19 cellular contexts compared by ENCODE assay signal in the genomic region with DNA sequence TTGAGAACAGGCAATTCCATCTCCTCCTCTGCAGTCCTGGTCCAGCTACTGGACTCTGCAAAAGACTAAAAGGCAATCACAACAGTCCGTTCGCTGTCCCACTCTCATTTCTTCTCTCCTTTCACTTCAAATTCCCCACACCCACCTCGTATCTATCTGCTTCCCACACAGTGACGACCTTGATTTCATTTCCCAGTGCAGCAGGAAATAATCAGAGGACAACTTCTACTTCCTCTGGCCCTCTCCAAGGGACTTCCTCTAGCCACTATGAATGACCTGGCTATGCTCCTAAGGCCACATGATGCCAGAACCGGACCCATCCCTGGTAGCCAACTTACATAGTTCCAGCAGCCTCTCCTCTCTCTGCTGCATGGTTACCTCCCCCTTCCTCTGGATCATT. TPM values are rescaled to one million over a fixed set of nuclear protein-coding genes. Genes with fewer than 3 reads are reported as not detected.
DNase-seq lines count a peak whose midpoint lies in the region; ATAC-seq and TF ChIP-seq lines count a peak whose summit lies in the region.
"Had no signal": no experiment of that assay in that cellular context is flagged by ENCODE, and none has a peak within 500 bp of the region (broad histone marks: within the 10 kb centered on the region; RNA-seq: fewer than 3 reads in every experiment).

No MANE protein-coding gene starts in this region.

- POLR2A ChIA-PET in activated B cell treated with CpG ODN at 0.5 μM for 24 hours (lab: Charles Lee), result no interaction called here

- no peak for DNase-seq in activated T-cell treated with anti-CD3 and anti-CD28 coated beads, Interleukin-2, amount 50 U/mL, for 24 hours
- DNase-seq in activated T-cell treated with anti-CD3 and anti-CD28 coated beads, Interleukin-2, amount 50 U/mL, for 48 hours, result no peak
- DNase-seq in activated B cell treated with CpG ODN at 0.5 μM for 24 hours (no peak), endothelial cell (ENCODE audit: low spot score) (no peak), nephron progenitor cell (no peak), ACHN (no peak), SK-N-DZ (ENCODE audit: low spot score) (no peak), Calu3 (no peak)
- DNase-seq: anterior cingulate cortex; hypothalamus; left colon; NCI-H1436; NCI-H345; NK-92 treated with Interleukin-12 subunit alpha and Interleukin-12 subunit beta, amount 100 ng/mL, for 24 hours; right cardiac atrium; SHP77 treated with DMSO at 0.1 percent for 48 hours; trophoblast cell had no signal

- no peak for ATAC-seq in activated B cell treated with CpG ODN at 0.5 μM for 24 hours (ENCODE audit: low read depth)
- ATAC-seq: left colon had no signal

- intact Hi-C loops in activated B cell treated with CpG ODN at 0.5 μM for 24 hours (cut with micrococcal nuclease) (no loop called here), Calu3 (cut with micrococcal nuclease; ENCODE audit: unreplicated experiment) (no loop called here)

- no peaks in the 10 kb centered on the region for H3K9me3 Mint-ChIP-seq in activated T-cell treated with anti-CD3 and anti-CD28 coated beads, Interleukin-2, amount 50 U/mL, for 24 hours
- H3K9me3 Mint-ChIP-seq in activated B cell treated with CpG ODN at 0.5 μM for 24 hours (no peaks in the 10 kb centered on the region), endothelial cell (ENCODE audit: unreplicated experiment) (no peaks in the 10 kb centered on the region), nephron progenitor cell (no peaks in the 10 kb centered on the region), Calu3 (ENCODE audit: low read depth, unreplicated experiment) (no peaks in the 10 kb centered on the region)
- H3K9me3 Mint-ChIP-seq: nephron had no signal

- CTCF ChIA-PET in activated B cell treated with CpG ODN at 0.5 μM for 24 hours (lab: Charles Lee), result no interaction called here
- CTCF ChIA-PET in Calu3 (lab: Charles Lee), result no interaction called here

- TF ChIP-seq CTCF in activated B cell treated with CpG ODN at 0.5 μM for 24 hours (IDR thresholded peaks at IDR 0.05) (no peak), endothelial cell (IDR thresholded peaks at IDR 0.05; ENCODE audit: unreplicated experiment) (no peak), nephron progenitor cell (IDR thresholded peaks at IDR 0.05) (no peak), Calu3 (IDR thresholded peaks at IDR 0.05; ENCODE audit: unreplicated experiment) (no peak)

- H3K4me3 Mint-ChIP-seq in activated T-cell treated with anti-CD3 and anti-CD28 coated beads, Interleukin-2, amount 50 U/mL, for 24 hours, result no peak overlapping the region
- H3K4me3 Mint-ChIP-seq in activated B cell treated with CpG ODN at 0.5 μM for 24 hours, result no peak overlapping the region
- no peak overlapping the region for H3K4me3 Mint-ChIP-seq in endothelial cell (ENCODE audit: unreplicated experiment)
- no peak overlapping the region for H3K4me3 Mint-ChIP-seq in nephron progenitor cell
- no peak overlapping the region for H3K4me3 Mint-ChIP-seq in Calu3 (ENCODE audit: low read depth, unreplicated experiment)
- H3K4me3 Mint-ChIP-seq: nephron had no signal

- H3K27me3 Mint-ChIP-seq in activated T-cell treated with anti-CD3 and anti-CD28 coated beads, Interleukin-2, amount 50 U/mL, for 24 hours, result no peaks in the 10 kb centered on the region
- H3K27me3 Mint-ChIP-seq in activated B cell treated with CpG ODN at 0.5 μM for 24 hours, result no peaks in the 10 kb centered on the region
- peaks cover 1% of the 10 kb centered on the region for H3K27me3 Mint-ChIP-seq in endothelial cell (ENCODE audit: unreplicated experiment)
- H3K27me3 Mint-ChIP-seq in nephron progenitor cell (ENCODE audit: low read depth, poor library complexity), result no peaks in the 10 kb centered on the region
- H3K27me3 Mint-ChIP-seq in Calu3 (ENCODE audit: unreplicated experiment), result no peaks in the 10 kb centered on the region

- peak overlapping the region; percentile 89 for H3K27ac Mint-ChIP-seq in activated T-cell treated with anti-CD3 and anti-CD28 coated beads, Interleukin-2, amount 50 U/mL, for 24 hours
- H3K27ac Mint-ChIP-seq in activated B cell treated with CpG ODN at 0.5 μM for 24 hours (peak overlapping the region; percentile 15), endothelial cell (ENCODE audit: unreplicated experiment) (peak overlapping the region; percentile 43), nephron progenitor cell (peak overlapping the region; percentile 16), Calu3 (ENCODE audit: unreplicated experiment) (no peak overlapping the region)
- H3K27ac Mint-ChIP-seq: nephron had no signal

- H3K4me1 Mint-ChIP-seq in activated T-cell treated with anti-CD3 and anti-CD28 coated beads, Interleukin-2, amount 50 U/mL, for 24 hours (ENCODE audit: low read depth), result peaks cover 34% of the 10 kb centered on the region
- H3K4me1 Mint-ChIP-seq in activated B cell treated with CpG ODN at 0.5 μM for 24 hours (peaks cover 30% of the 10 kb centered on the region), endothelial cell (ENCODE audit: unreplicated experiment) (peaks cover 23% of the 10 kb centered on the region), nephron progenitor cell (no peaks in the 10 kb centered on the region), Calu3 (ENCODE audit: low read depth, unreplicated experiment) (peaks cover 11% of the 10 kb centered on the region)

- no TSS peak for BruUV-seq in Calu3 (replicated peaks; lab: Mats Ljungman, UMichigan)

- in situ Hi-C loops in ACHN (cut with HindIII; ENCODE audit: low pct_ligation_motif_present, low pct_unique_long_range_greater_than_20kb, low sequenced_read_pairs), result no loop called here

- peaks cover 91% of the 10 kb centered on the region for H3K36me3 Mint-ChIP-seq in activated T-cell treated with anti-CD3 and anti-CD28 coated beads, Interleukin-2, amount 50 U/mL, for 24 hours (ENCODE audit: low read depth)
- H3K36me3 Mint-ChIP-seq in activated B cell treated with CpG ODN at 0.5 μM for 24 hours (ENCODE audit: low read depth), result peaks cover 66% of the 10 kb centered on the region
- H3K36me3 Mint-ChIP-seq in endothelial cell (ENCODE audit: low read depth, unreplicated experiment), result peaks cover 24% of the 10 kb centered on the region
- H3K36me3 Mint-ChIP-seq in nephron progenitor cell (ENCODE audit: low read depth), result peaks cover 63% of the 10 kb centered on the region
- H3K36me3 Mint-ChIP-seq in Calu3 (ENCODE audit: insufficient read depth, unreplicated experiment), result peaks cover 30% of the 10 kb centered on the region

RNA-seq across cellular contexts. Expression of a gene that starts 8.0 kb away (rescaled TPM):
- total RNA-seq in activated B cell treated with CpG ODN at 0.5 μM for 24 hours, result 43.6 and 58.6 TPM in 2 replicates
- total RNA-seq in endothelial cell (ENCODE audit: unreplicated experiment), result 26.9 TPM
- 21.4 and 22.7 TPM in 2 replicates for polyA plus RNA-seq in SK-N-DZ (2014; cell fraction: cytosol; rRNA removed)
- 16.5 and 23.6 TPM in 2 replicates for polyA plus RNA-seq in SK-N-DZ (2014; cell fraction: nucleus; rRNA removed)
- 27.2 and 30.4 TPM in 2 replicates for total RNA-seq in Calu3 (2022)

RNA-seq across cellular contexts. Expression of a gene that starts 8.8 kb away (rescaled TPM):
- not detected in 2 replicates for total RNA-seq in activated B cell treated with CpG ODN at 0.5 μM for 24 hours
- not detected for total RNA-seq in endothelial cell (ENCODE audit: unreplicated experiment)
- polyA plus RNA-seq in SK-N-DZ (2014; cell fraction: cytosol; rRNA removed), result 0.46 TPM in 1 of 2 replicates, not detected in the other
- not detected in 2 replicates for polyA plus RNA-seq in SK-N-DZ (2014; cell fraction: nucleus; rRNA removed)
- not detected in 2 replicates for total RNA-seq in Calu3 (2022)
- total RNA-seq: activated CD8-positive, alpha-beta memory T cell treated with anti-CD3 and anti-CD28 coated beads for 36 hours; right cardiac atrium had no signal
- polyA plus RNA-seq: right cardiac atrium had no signal

RNA-seq across cellular contexts. Expression of a gene that starts 33.5 kb away (rescaled TPM):
- total RNA-seq in activated B cell treated with CpG ODN at 0.5 μM for 24 hours (53.2 and 53.8 TPM in 2 replicates), endothelial cell (ENCODE audit: unreplicated experiment) (32.2 TPM), Calu3 (2022) (24.4 and 25.2 TPM in 2 replicates)
- polyA plus RNA-seq in SK-N-DZ (2014; cell fraction: cytosol; rRNA removed), result 15.2 and 15.9 TPM in 2 replicates
- 47.5 and 55.6 TPM in 2 replicates for polyA plus RNA-seq in SK-N-DZ (2014; cell fraction: nucleus; rRNA removed)

RNA-seq across cellular contexts. Expression of a gene that starts 54.9 kb away (rescaled TPM):
- total RNA-seq in activated B cell treated with CpG ODN at 0.5 μM for 24 hours (0.22 and 0.27 TPM in 2 replicates), endothelial cell (ENCODE audit: unreplicated experiment) (109 TPM), Calu3 (2022) (5.1 and 7.8 TPM in 2 replicates)
- polyA plus RNA-seq in SK-N-DZ (2014; cell fraction: cytosol; rRNA removed), result 4.5 and 5.1 TPM in 2 replicates
- polyA plus RNA-seq in SK-N-DZ (2014; cell fraction: nucleus; rRNA removed), result 25.6 and 27.2 TPM in 2 replicates

RNA-seq across cellular contexts. Expression of a gene that starts 56.3 kb away (rescaled TPM):
- total RNA-seq in activated B cell treated with CpG ODN at 0.5 μM for 24 hours (14.6 and 15.9 TPM in 2 replicates), endothelial cell (ENCODE audit: unreplicated experiment) (5.0 TPM), Calu3 (2022) (21.8 and 23.5 TPM in 2 replicates)
- polyA plus RNA-seq in SK-N-DZ (2014; cell fraction: cytosol; rRNA removed), result 20.7 and 21.6 TPM in 2 replicates
- polyA plus RNA-seq in SK-N-DZ (2014; cell fraction: nucleus; rRNA removed), result 17.5 and 18.7 TPM in 2 replicates
